24 cellular contexts compared by ENCODE assay signal in genomic region chr5:142736247-142736632, GRCh38. TPM values are rescaled to one million over a fixed set of nuclear protein-coding genes. Genes with fewer than 3 reads are reported as not detected.
DNase-seq lines count a peak whose midpoint lies in the region; ATAC-seq, FAIRE-seq and TF ChIP-seq lines count a peak whose summit lies in the region.
"Had no signal": no experiment of that assay in that cellular context is flagged by ENCODE, and none has a peak within 500 bp of the region (broad histone marks: within the 10 kb centered on the region; RNA-seq: fewer than 3 reads in every experiment).

No MANE protein-coding gene starts in this region.

- H3K27me3 ChIP-seq in endodermal cell (ENCODE audit: control insufficient read depth, insufficient read depth, low read length, poor library complexity, severe bottlenecking) = no peaks in the 10 kb centered on the region
- no peaks in the 10 kb centered on the region for H3K27me3 ChIP-seq in pancreas

- H3K4me1 ChIP-seq in endodermal cell (ENCODE audit: control insufficient read depth, insufficient read depth, low read length) (no peaks in the 10 kb centered on the region), pancreas (no peaks in the 10 kb centered on the region)

- FAIRE-seq in pancreas (lab: Jason Lieb, UNC) = no peak
- FAIRE-seq: GM12892, GM19239, H54, HTR-8/SVneo, K562 had no signal

- H3K36me3 ChIP-seq in endodermal cell (ENCODE audit: control insufficient read depth, insufficient read depth, low read length) (no peaks in the 10 kb centered on the region), pancreas (no peaks in the 10 kb centered on the region)

- ATAC-seq in Right ventricle myocardium inferior = peak; percentile 30
- no peak for ATAC-seq in left cardiac atrium
- no peak for ATAC-seq in pancreas
- ATAC-seq in HG03097 (IDR thresholded peaks at IDR 0.05; ENCODE audit: low FRiP score, unreplicated experiment) = no peak
- ATAC-seq: K562 had no signal

- H3K9ac ChIP-seq in endodermal cell (ENCODE audit: extremely low read depth, low read length, poor library complexity, severe bottlenecking) = no peak overlapping the region

- WGBS in endodermal cell (ENCODE audit: insufficient coverage in 1 of 2, insufficient read length in 1 of 2), 2 experiments = 90 to 100% methylated on average over 4 to 7 of the region's 7 CpGs
- WGBS in pancreas, 2 donors = 65 to 68% methylated on average over 7 of the region's 7 CpGs

- H3K36me3 Mint-ChIP-seq in endodermal cell (ENCODE audit: low read depth) = no peaks in the 10 kb centered on the region

- peaks cover 29% of the 10 kb centered on the region for H3K4me1 Mint-ChIP-seq in endodermal cell

- intact Hi-C loops in Right ventricle myocardium inferior (cut with DNase I) = no loop called here
- intact Hi-C loops in left cardiac atrium (cut with DNase I) = no loop called here
- intact Hi-C loops in pancreas (cut with DNase I) = no loop called here

- no peak for TF ChIP-seq CTCF in endodermal cell (conservative IDR thresholded peaks at IDR 0.05)
- TF ChIP-seq CTCF in pancreas (IDR thresholded peaks at IDR 0.05) = no peak

- H3K27ac Mint-ChIP-seq in endodermal cell = no peak overlapping the region

- no peak overlapping the region for H3K4me3 Mint-ChIP-seq in endodermal cell

- no peaks in the 10 kb centered on the region for H3K27me3 Mint-ChIP-seq in endodermal cell (ENCODE audit: insufficient read depth)

- DNase-seq in Right ventricle myocardium inferior (ENCODE audit: missing footprints) (no peak), left cardiac atrium (no peak), endodermal cell (peak; percentile 34), pancreas (no peak)
- DNase-seq: Calu3, DMS79 treated with DMSO at 0.1 percent for 48 hours, Kasumi-1, NCI-H1092 treated with DMSO at 0.1 percent for 48 hours, NCI-H1436, NCI-H187, NCI-H2081 treated with DMSO at 0.1 percent for 48 hours, NCI-H446 treated with DMSO at 0.1 percent for 48 hours, NCI-H526, PC-9, SHP77 had no signal

- H3K27ac ChIP-seq in angular gyrus (ENCODE audit: low read depth, low read length) (peak overlapping the region; percentile 48), endodermal cell (ENCODE audit: low read depth, low read length) (no peak overlapping the region), temporal lobe (ENCODE audit: low read depth, low read length) (peak overlapping the region; percentile 18), pancreas (no peak overlapping the region)
- H3K27ac ChIP-seq: PC-9 had no signal

- no peaks in the 10 kb centered on the region for H3K9me3 Mint-ChIP-seq in endodermal cell

- H3K4me3 ChIP-seq in endodermal cell (ENCODE audit: low read length) (no peak overlapping the region), pancreas (no peak overlapping the region)
- H3K4me3 ChIP-seq: K562, PC-9 had no signal

- H3K9me3 ChIP-seq in endodermal cell (ENCODE audit: control insufficient read depth, low read length) (no peaks in the 10 kb centered on the region), pancreas (no peaks in the 10 kb centered on the region)

RNA-seq across cellular contexts. Expression of gene ARHGAP26, which starts 33.9 kb away (rescaled TPM):
- total RNA-seq in Right ventricle myocardium inferior (29.8 TPM), left cardiac atrium (10 to 100 TPM; 29.6 to 50.2 TPM), endodermal cell (10 to 100 TPM; 49.2 to 60.5 TPM), temporal lobe (5.4 TPM), pancreas (10 to 100 TPM in 5 of 6 donors, 1 to 10 TPM in 1; 6.0 to 28.1 (median 10.4) TPM)
- 8.2 TPM for polyA plus RNA-seq in endodermal cell (2013, experiment 1 of 2)
- polyA plus RNA-seq in endodermal cell (2013, experiment 2 of 2) = 7.3 TPM
- 1 to 10 TPM; 3.0 to 4.4 TPM for polyA plus RNA-seq in pancreas

RNA-seq across cellular contexts. Expression of gene FGF1, which starts 50.4 kb away (rescaled TPM):
- 57.0 TPM for total RNA-seq in Right ventricle myocardium inferior
- total RNA-seq in left cardiac atrium = 10 to 100 TPM; 33.9 to 39.9 TPM
- under 1 TPM in 1 of 2 donors, not detected in 1; 0.77 TPM for total RNA-seq in endodermal cell
- 0.28 TPM for polyA plus RNA-seq in endodermal cell (2013, experiment 1 of 2)
- 0.54 TPM for polyA plus RNA-seq in endodermal cell (2013, experiment 2 of 2)
- total RNA-seq in temporal lobe = 6.1 TPM
- total RNA-seq in pancreas = under 1 TPM; 0.03 to 0.90 (median 0.24) TPM
- polyA plus RNA-seq in pancreas = under 1 TPM; 0.42 to 0.73 TPM
- total RNA-seq: Calu3, K562, SK-MEL-5 had no signal
- polyA plus RNA-seq: K562 had no signal

Comparison
In these comparisons a context has a peak if more than half of its experiments do, and no peak if none do; other contexts are left out.
1. H3K27ac ChIP-seq: peak in angular gyrus (single experiment) and temporal lobe (single experiment); none in endodermal cell (single experiment) and pancreas (0 of 4).